Comparison of ENCODE assay signal across 23 cellular contexts in genomic region chr3:188342991-188343732, GRCh38.
DNase-seq lines count a peak whose midpoint lies in the region; ATAC-seq and TF ChIP-seq lines count a peak whose summit lies in the region.
"Had no signal": no experiment of that assay in that cellular context is flagged by ENCODE, and none has a peak within 500 bp of the region (broad histone marks: within the 10 kb centered on the region; RNA-seq: fewer than 3 reads in every experiment).

No MANE protein-coding gene starts in this region.

- peaks cover 82% of the 10 kb centered on the region for H4K20me1 ChIP-seq in smooth muscle cell (ENCODE audit: low read depth)
- H4K20me1 ChIP-seq: BLaER1 treated with 17β-estradiol and CSF1 and Interleukin-3, amounts not matched to agents 10 nM and 100 nM had no signal

- peak overlapping the region; percentile 11 for H3K4me3 ChIP-seq in left ventricle myocardium inferior
- H3K4me3 ChIP-seq in smooth muscle cell, result no peak overlapping the region
- H3K4me3 ChIP-seq: BLaER1 treated with 17β-estradiol and CSF1 and Interleukin-3, amounts not matched to agents 10 nM and 100 nM; lung; spleen had no signal

- H3K36me3 ChIP-seq in left ventricle myocardium inferior, result no peaks in the 10 kb centered on the region
- H3K36me3 ChIP-seq in smooth muscle cell (ENCODE audit: low read depth), result no peaks in the 10 kb centered on the region
- H3K36me3 ChIP-seq: spleen had no signal

- no peaks in the 10 kb centered on the region for H3K9me3 ChIP-seq in left ventricle myocardium inferior (replicated peaks)
- H3K9me3 ChIP-seq in smooth muscle cell (replicated peaks; ENCODE audit: low read depth), result no peaks in the 10 kb centered on the region
- H3K9me3 ChIP-seq: BLaER1 treated with 17β-estradiol and CSF1 and Interleukin-3, amounts not matched to agents 10 nM and 100 nM; spleen had no signal

- no peak overlapping the region for H2AFZ ChIP-seq in smooth muscle cell (ENCODE audit: low read depth)

- no peaks in the 10 kb centered on the region for H3K27me3 ChIP-seq in left ventricle myocardium inferior (ENCODE audit: low read depth)
- no peaks in the 10 kb centered on the region for H3K27me3 ChIP-seq in smooth muscle cell (ENCODE audit: low read depth)
- H3K27me3 ChIP-seq: BLaER1 treated with 17β-estradiol and CSF1 and Interleukin-3, amounts not matched to agents 10 nM and 100 nM; spleen had no signal

- no peak overlapping the region for H3K9ac ChIP-seq in smooth muscle cell (ENCODE audit: low read depth)
- H3K9ac ChIP-seq: BLaER1 treated with 17β-estradiol and CSF1 and Interleukin-3, amounts not matched to agents 10 nM and 100 nM had no signal

- WGBS in smooth muscle cell (ENCODE audit: low lambda C conversion rate), result 97% methylated on average over 9 of the region's 9 CpGs

- H3K4me1 ChIP-seq in left ventricle myocardium inferior (peaks cover 74% of the 10 kb centered on the region), smooth muscle cell (ENCODE audit: low read depth) (peaks cover 7% of the 10 kb centered on the region)

- DNase-seq in left ventricle myocardium inferior (peak; percentile 48), smooth muscle cell (lab: John Stamatoyannopoulos, UW; ENCODE audit: unreplicated experiment) (no peak), NCI-H146 (lab: John Stamatoyannopoulos, UW) (no peak)
- DNase-seq in stimulated activated CD4-positive, alpha-beta T cell treated with anti-CD3 and anti-CD28 coated beads, Interleukin-12 subunit alpha, Interleukin-12 subunit beta, amount 100 ng/mL, for 4 hours, result no peak
- DNase-seq: activated CD4-positive, alpha-beta T cell treated with anti-CD3 and anti-CD28 coated beads, Interleukin-2, amount 10 ng/mL, durations not matched to agents 24 days and 14 days; activated CD8-positive, alpha-beta memory T cell treated with anti-CD3 and anti-CD28 coated beads, Interleukin-2, amount 10 ng/mL, durations not matched to agents 7 days and 5 days; dermis blood vessel endothelial cell; DMS79 treated with DMSO at 0.1 percent for 48 hours; IMR-90; kidney; NCI-H1092 treated with DMSO at 0.1 percent for 48 hours; NCI-H1930; NCI-H748 treated with DMSO at 0.1 percent for 48 hours; spleen; stimulated activated CD4-positive, alpha-beta T cell treated with anti-CD3 and anti-CD28 coated beads, Interleukin-4, amount 100 ng/mL, for 1 hour had no signal

- H3K79me2 ChIP-seq in smooth muscle cell (ENCODE audit: low read depth), result peaks cover 51% of the 10 kb centered on the region

- intact Hi-C loops in left ventricle myocardium inferior (cut with micrococcal nuclease), result no loop called here

- H3K27ac ChIP-seq in left ventricle myocardium inferior (replicated peaks) (peak overlapping the region; percentile 87), smooth muscle cell (ENCODE audit: low read depth) (peak overlapping the region; percentile 8)
- H3K27ac ChIP-seq: BLaER1 treated with 17β-estradiol and CSF1 and Interleukin-3, amounts not matched to agents 10 nM and 100 nM; spleen; VCaP had no signal

- peak; percentile 85 for ATAC-seq in GM19463 (IDR thresholded peaks at IDR 0.05; ENCODE audit: unreplicated experiment)
- peak; percentile 48 for ATAC-seq in HG03432 (IDR thresholded peaks at IDR 0.05; ENCODE audit: unreplicated experiment)
- ATAC-seq in GM21526 (IDR thresholded peaks at IDR 0.05; ENCODE audit: low FRiP score, unreplicated experiment), result no peak
- ATAC-seq: activated CD8-positive, alpha-beta memory T cell treated with anti-CD3 and anti-CD28 coated beads, Interleukin-2, amount 10 ng/mL, durations not matched to agents 7 days and 5 days; SK-N-SH treated with all-trans-retinoic acid at 6 μM for 48 hours; stimulated activated memory B cell treated with anti-CD40 and anti-IgM and Interleukin-4, amounts not matched to agents 10 μg/mL and 1 μg/mL and 100 μg/mL, for 72 hours had no signal

- no peak overlapping the region for H3K4me2 ChIP-seq in smooth muscle cell
- H3K4me2 ChIP-seq: BLaER1 treated with 17β-estradiol and CSF1 and Interleukin-3, amounts not matched to agents 10 nM and 100 nM had no signal

- TF ChIP-seq CTCF in left ventricle myocardium inferior (IDR thresholded peaks at IDR 0.05; ENCODE audit: borderline replicate concordance), result no peak
- TF ChIP-seq CTCF in smooth muscle cell (IDR thresholded peaks at IDR 0.05; ENCODE audit: borderline replicate concordance, insufficient read depth, poor library complexity, severe bottlenecking), result no peak

- H3F3A ChIP-seq in smooth muscle cell (ENCODE audit: low read depth), result peaks cover 15% of the 10 kb centered on the region
